1 cellular context compared by ENCODE assay signal in genomic region chr1:211703812-211704566, GRCh38.
TF ChIP-seq lines count a peak whose summit lies in the region.

No MANE protein-coding gene starts in this region.

TF ChIP-seq in GM23338, 12 proteins besides CTCF, POLR2A, EP300 and RAD21 (continued from another document):
- TF ChIP-seq, protein P1, sequence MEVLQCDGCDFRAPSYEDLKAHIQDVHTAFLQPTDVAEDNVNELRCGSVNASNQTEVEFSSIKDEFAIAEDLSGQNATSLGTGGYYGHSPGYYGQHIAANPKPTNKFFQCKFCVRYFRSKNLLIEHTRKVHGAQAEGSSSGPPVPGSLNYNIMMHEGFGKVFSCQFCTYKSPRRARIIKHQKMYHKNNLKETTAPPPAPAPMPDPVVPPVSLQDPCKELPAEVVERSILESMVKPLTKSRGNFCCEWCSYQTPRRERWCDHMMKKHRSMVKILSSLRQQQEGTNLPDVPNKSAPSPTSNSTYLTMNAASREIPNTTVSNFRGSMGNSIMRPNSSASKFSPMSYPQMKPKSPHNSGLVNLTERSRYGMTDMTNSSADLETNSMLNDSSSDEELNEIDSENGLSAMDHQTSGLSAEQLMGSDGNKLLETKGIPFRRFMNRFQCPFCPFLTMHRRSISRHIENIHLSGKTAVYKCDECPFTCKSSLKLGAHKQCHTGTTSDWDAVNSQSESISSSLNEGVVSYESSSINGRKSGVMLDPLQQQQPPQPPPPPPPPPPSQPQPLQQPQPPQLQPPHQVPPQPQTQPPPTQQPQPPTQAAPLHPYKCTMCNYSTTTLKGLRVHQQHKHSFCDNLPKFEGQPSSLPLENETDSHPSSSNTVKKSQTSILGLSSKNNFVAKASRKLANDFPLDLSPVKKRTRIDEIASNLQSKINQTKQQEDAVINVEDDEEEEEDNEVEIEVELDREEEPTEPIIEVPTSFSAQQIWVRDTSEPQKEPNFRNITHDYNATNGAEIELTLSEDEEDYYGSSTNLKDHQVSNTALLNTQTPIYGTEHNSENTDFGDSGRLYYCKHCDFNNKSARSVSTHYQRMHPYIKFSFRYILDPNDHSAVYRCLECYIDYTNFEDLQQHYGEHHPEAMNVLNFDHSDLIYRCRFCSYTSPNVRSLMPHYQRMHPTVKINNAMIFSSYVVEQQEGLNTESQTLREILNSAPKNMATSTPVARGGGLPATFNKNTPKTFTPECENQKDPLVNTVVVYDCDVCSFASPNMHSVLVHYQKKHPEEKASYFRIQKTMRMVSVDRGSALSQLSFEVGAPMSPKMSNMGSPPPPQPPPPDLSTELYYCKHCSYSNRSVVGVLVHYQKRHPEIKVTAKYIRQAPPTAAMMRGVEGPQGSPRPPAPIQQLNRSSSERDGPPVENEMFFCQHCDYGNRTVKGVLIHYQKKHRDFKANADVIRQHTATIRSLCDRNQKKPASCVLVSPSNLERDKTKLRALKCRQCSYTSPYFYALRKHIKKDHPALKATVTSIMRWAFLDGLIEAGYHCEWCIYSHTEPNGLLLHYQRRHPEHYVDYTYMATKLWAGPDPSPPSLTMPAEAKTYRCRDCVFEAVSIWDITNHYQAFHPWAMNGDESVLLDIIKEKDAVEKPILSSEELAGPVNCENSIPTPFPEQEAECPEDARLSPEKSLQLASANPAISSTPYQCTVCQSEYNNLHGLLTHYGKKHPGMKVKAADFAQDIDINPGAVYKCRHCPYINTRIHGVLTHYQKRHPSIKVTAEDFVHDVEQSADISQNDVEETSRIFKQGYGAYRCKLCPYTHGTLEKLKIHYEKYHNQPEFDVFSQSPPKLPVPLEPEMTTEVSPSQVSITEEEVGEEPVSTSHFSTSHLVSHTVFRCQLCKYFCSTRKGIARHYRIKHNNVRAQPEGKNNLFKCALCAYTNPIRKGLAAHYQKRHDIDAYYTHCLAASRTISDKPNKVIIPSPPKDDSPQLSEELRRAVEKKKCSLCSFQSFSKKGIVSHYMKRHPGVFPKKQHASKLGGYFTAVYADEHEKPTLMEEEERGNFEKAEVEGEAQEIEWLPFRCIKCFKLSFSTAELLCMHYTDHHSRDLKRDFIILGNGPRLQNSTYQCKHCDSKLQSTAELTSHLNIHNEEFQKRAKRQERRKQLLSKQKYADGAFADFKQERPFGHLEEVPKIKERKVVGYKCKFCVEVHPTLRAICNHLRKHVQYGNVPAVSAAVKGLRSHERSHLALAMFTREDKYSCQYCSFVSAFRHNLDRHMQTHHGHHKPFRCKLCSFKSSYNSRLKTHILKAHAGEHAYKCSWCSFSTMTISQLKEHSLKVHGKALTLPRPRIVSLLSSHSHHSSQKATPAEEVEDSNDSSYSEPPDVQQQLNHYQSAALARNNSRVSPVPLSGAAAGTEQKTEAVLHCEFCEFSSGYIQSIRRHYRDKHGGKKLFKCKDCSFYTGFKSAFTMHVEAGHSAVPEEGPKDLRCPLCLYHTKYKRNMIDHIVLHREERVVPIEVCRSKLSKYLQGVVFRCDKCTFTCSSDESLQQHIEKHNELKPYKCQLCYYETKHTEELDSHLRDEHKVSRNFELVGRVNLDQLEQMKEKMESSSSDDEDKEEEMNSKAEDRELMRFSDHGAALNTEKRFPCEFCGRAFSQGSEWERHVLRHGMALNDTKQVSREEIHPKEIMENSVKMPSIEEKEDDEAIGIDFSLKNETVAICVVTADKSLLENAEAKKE (CRISPR knock-in tag; IDR thresholded peaks at IDR 0.05), result no peak
- TF ChIP-seq ZNF331 (CRISPR knock-in tag; IDR thresholded peaks at IDR 0.05; ENCODE audit: low read depth) (no peak), NANOG (IDR thresholded peaks at IDR 0.05; ENCODE audit: borderline replicate concordance) (no peak), STAT1 (IDR thresholded peaks at IDR 0.05; ENCODE audit: unreplicated experiment) (no peak), JUNB (IDR thresholded peaks at IDR 0.05; ENCODE audit: unreplicated experiment) (no peak), POLR2AphosphoS5 (IDR thresholded peaks at IDR 0.05; ENCODE audit: low read depth) (no peak), ZNF114 (CRISPR knock-in tag; IDR thresholded peaks at IDR 0.05) (no peak), EZH2phosphoT487 (IDR thresholded peaks at IDR 0.05; ENCODE audit: unreplicated experiment) (no peak)
